Comparison of ENCODE assay signal across 1 cellular context in the genomic region with DNA sequence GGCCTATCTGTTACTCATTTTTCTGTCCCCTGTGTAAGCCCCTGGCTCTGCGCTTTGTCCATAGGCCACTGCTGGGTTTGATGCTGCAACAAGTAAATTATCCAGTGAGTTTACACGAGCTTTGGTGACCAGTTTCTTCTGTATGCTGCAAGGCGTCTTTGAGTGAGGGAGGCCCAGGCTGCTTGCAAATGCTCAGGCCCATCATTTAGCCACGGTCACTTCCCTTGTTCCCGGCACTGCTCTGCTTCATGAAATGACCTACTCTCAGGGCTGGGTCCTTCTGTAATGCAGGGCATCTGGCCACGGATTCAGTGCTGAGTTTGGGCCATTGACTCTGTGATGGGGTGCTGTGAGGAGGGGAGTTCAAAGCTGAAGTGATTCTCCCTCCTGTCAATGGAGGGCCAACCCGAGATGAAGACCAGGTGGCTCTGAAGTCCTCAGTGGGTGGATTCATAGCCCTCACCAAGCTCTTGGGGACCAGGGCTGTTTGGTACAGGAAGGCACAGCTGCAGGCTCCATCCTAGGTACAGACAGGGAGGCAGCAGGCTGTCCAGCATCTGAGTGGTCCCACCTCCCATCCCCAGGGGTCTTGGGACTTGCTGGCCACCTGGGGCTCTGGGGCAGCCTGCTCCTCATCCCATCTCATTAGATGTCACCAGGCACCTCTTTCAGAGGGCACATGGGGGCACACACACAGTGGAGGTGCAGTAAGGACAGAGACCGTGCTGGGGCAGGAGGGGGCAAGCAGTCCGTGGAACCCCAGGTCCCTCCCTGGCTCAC.
TF ChIP-seq lines count a peak whose summit lies in the region.

No MANE protein-coding gene starts in this region.

TF ChIP-seq in IMR-90, 13 proteins besides CTCF, POLR2A, EP300 and RAD21:
- TF ChIP-seq, protein P1, sequence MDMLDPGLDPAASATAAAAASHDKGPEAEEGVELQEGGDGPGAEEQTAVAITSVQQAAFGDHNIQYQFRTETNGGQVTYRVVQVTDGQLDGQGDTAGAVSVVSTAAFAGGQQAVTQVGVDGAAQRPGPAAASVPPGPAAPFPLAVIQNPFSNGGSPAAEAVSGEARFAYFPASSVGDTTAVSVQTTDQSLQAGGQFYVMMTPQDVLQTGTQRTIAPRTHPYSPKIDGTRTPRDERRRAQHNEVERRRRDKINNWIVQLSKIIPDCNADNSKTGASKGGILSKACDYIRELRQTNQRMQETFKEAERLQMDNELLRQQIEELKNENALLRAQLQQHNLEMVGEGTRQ (IDR thresholded peaks at IDR 0.05; ENCODE audit: low read depth, low read length), result no peak
- TF ChIP-seq, protein P2, sequence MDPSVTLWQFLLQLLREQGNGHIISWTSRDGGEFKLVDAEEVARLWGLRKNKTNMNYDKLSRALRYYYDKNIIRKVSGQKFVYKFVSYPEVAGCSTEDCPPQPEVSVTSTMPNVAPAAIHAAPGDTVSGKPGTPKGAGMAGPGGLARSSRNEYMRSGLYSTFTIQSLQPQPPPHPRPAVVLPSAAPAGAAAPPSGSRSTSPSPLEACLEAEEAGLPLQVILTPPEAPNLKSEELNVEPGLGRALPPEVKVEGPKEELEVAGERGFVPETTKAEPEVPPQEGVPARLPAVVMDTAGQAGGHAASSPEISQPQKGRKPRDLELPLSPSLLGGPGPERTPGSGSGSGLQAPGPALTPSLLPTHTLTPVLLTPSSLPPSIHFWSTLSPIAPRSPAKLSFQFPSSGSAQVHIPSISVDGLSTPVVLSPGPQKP (IDR thresholded peaks at IDR 0.05; ENCODE audit: borderline replicate concordance, low read depth, low read length), result no peak
- no peak for TF ChIP-seq MAZ (IDR thresholded peaks at IDR 0.05; ENCODE audit: borderline replicate concordance, low read depth, low read length)
- TF ChIP-seq SMC3 (IDR thresholded peaks at IDR 0.05; ENCODE audit: low read depth, low read length), result no peak
- TF ChIP-seq BHLHE40 (IDR thresholded peaks at IDR 0.05; ENCODE audit: low read depth, low read length), result no peak
- no peak for TF ChIP-seq MAFK (IDR thresholded peaks at IDR 0.05; ENCODE audit: low read depth, low read length)
